ENCODE assay signal across 1 cellular context in the genomic region with DNA sequence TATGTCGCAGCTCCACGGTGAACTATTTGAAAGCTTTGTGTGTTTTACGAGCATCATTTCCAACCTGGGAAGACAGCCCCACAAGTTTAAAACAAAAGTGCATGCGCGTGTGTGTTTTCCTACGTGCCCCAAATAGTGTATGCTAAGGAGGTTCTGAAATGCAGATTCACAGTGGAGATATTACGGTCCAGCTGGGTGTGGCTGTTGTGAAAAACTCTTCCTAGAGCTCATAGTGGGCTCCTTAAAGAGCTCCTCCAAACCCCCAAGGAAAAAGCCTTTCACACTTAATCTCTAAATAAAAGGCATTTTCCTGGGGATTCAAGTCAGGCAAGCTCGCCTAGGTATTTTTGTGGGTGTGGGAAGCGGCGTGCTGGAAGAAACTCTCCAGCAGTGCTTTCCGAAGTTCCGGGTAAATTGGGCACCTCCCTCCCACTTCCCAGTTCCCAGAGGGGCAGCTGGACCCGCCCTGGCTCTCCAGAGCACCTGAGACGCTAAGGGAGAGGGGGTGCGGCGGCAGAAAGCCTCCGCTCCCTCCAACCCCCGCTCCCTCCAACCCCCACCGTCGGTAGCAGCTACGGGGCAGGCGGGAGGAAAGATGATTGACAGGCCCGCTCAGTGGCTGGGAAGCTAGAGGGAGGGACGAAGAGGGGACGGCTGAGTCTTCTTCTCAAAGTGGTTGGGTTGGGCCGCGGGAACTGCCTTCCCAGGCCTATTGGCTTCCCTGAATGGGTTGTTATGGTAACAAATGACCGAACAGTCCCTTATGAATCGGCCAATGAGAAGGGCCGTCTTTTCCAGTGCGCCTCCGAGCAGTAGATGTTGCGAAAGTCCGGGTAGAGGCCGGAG.
TF ChIP-seq lines count a peak whose summit lies in the region.

No MANE protein-coding gene starts in this region.

TF ChIP-seq in HepG2, 621 proteins besides CTCF, POLR2A, EP300 and RAD21 (continued from another document and continues in another):
- TF ChIP-seq, protein P1, sequence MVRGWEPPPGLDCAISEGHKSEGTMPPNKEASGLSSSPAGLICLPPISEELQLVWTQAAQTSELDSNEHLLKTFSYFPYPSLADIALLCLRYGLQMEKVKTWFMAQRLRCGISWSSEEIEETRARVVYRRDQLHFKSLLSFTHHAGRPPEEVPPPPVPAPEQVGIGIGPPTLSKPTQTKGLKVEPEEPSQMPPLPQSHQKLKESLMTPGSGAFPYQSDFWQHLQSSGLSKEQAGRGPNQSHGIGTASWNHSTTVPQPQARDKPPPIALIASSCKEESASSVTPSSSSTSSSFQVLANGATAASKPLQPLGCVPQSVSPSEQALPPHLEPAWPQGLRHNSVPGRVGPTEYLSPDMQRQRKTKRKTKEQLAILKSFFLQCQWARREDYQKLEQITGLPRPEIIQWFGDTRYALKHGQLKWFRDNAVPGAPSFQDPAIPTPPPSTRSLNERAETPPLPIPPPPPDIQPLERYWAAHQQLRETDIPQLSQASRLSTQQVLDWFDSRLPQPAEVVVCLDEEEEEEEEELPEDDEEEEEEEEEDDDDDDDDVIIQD (CRISPR knock-in tag; IDR thresholded peaks at IDR 0.05; ENCODE audit: low read depth): 0 out of 2 replicates have a peak, but pooled peaks have one; percentile 48
- TF ChIP-seq, protein P2, sequence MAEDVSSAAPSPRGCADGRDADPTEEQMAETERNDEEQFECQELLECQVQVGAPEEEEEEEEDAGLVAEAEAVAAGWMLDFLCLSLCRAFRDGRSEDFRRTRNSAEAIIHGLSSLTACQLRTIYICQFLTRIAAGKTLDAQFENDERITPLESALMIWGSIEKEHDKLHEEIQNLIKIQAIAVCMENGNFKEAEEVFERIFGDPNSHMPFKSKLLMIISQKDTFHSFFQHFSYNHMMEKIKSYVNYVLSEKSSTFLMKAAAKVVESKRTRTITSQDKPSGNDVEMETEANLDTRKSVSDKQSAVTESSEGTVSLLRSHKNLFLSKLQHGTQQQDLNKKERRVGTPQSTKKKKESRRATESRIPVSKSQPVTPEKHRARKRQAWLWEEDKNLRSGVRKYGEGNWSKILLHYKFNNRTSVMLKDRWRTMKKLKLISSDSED (CRISPR knock-in tag; IDR thresholded peaks at IDR 0.05): no peak
- TF ChIP-seq ZFP36L2 (CRISPR knock-in tag; IDR thresholded peaks at IDR 0.05): no peak
- TF ChIP-seq ZNF251 (CRISPR knock-in tag; IDR thresholded peaks at IDR 0.05): no peak
- TF ChIP-seq, protein P3, sequence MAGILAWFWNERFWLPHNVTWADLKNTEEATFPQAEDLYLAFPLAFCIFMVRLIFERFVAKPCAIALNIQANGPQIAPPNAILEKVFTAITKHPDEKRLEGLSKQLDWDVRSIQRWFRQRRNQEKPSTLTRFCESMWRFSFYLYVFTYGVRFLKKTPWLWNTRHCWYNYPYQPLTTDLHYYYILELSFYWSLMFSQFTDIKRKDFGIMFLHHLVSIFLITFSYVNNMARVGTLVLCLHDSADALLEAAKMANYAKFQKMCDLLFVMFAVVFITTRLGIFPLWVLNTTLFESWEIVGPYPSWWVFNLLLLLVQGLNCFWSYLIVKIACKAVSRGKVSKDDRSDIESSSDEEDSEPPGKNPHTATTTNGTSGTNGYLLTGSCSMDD (CRISPR knock-in tag; IDR thresholded peaks at IDR 0.05): no peak
- TF ChIP-seq ISL2 (CRISPR knock-in tag; IDR thresholded peaks at IDR 0.05): no peak
- TF ChIP-seq KDM5A (IDR thresholded peaks at IDR 0.05; ENCODE audit: borderline replicate concordance, low read length): peak; percentile 46; the same call in 1 of the 2 replicates
- peak; percentile 99 for TF ChIP-seq RFXANK (CRISPR knock-in tag; IDR thresholded peaks at IDR 0.05)
- TF ChIP-seq ZNF496 (CRISPR knock-in tag; IDR thresholded peaks at IDR 0.05; ENCODE audit: insufficient replicate concordance): no peak
- TF ChIP-seq ZNF589 (CRISPR knock-in tag; conservative IDR thresholded peaks at IDR 0.05): 0 out of 2 replicates have a peak, but pooled peaks have one; percentile 1
- TF ChIP-seq, protein P4, sequence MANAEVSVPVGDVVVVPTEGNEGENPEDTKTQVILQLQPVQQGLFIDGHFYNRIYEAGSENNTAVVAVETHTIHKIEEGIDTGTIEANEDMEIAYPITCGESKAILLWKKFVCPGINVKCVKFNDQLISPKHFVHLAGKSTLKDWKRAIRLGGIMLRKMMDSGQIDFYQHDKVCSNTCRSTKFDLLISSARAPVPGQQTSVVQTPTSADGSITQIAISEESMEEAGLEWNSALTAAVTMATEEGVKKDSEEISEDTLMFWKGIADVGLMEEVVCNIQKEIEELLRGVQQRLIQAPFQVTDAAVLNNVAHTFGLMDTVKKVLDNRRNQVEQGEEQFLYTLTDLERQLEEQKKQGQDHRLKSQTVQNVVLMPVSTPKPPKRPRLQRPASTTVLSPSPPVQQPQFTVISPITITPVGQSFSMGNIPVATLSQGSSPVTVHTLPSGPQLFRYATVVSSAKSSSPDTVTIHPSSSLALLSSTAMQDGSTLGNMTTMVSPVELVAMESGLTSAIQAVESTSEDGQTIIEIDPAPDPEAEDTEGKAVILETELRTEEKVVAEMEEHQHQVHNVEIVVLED (CRISPR knock-in tag; IDR thresholded peaks at IDR 0.05; ENCODE audit: borderline replicate concordance): 0 out of 2 replicates have a peak, but pooled peaks have one; percentile 78
- TF ChIP-seq, protein P5, sequence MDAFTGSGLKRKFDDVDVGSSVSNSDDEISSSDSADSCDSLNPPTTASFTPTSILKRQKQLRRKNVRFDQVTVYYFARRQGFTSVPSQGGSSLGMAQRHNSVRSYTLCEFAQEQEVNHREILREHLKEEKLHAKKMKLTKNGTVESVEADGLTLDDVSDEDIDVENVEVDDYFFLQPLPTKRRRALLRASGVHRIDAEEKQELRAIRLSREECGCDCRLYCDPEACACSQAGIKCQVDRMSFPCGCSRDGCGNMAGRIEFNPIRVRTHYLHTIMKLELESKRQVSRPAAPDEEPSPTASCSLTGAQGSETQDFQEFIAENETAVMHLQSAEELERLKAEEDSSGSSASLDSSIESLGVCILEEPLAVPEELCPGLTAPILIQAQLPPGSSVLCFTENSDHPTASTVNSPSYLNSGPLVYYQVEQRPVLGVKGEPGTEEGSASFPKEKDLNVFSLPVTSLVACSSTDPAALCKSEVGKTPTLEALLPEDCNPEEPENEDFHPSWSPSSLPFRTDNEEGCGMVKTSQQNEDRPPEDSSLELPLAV (CRISPR knock-in tag; conservative IDR thresholded peaks at IDR 0.05; ENCODE audit: low read depth): no peak
- TF ChIP-seq ZFP90 (CRISPR knock-in tag; IDR thresholded peaks at IDR 0.05; ENCODE audit: borderline replicate concordance): no peak
- TF ChIP-seq, protein P6, sequence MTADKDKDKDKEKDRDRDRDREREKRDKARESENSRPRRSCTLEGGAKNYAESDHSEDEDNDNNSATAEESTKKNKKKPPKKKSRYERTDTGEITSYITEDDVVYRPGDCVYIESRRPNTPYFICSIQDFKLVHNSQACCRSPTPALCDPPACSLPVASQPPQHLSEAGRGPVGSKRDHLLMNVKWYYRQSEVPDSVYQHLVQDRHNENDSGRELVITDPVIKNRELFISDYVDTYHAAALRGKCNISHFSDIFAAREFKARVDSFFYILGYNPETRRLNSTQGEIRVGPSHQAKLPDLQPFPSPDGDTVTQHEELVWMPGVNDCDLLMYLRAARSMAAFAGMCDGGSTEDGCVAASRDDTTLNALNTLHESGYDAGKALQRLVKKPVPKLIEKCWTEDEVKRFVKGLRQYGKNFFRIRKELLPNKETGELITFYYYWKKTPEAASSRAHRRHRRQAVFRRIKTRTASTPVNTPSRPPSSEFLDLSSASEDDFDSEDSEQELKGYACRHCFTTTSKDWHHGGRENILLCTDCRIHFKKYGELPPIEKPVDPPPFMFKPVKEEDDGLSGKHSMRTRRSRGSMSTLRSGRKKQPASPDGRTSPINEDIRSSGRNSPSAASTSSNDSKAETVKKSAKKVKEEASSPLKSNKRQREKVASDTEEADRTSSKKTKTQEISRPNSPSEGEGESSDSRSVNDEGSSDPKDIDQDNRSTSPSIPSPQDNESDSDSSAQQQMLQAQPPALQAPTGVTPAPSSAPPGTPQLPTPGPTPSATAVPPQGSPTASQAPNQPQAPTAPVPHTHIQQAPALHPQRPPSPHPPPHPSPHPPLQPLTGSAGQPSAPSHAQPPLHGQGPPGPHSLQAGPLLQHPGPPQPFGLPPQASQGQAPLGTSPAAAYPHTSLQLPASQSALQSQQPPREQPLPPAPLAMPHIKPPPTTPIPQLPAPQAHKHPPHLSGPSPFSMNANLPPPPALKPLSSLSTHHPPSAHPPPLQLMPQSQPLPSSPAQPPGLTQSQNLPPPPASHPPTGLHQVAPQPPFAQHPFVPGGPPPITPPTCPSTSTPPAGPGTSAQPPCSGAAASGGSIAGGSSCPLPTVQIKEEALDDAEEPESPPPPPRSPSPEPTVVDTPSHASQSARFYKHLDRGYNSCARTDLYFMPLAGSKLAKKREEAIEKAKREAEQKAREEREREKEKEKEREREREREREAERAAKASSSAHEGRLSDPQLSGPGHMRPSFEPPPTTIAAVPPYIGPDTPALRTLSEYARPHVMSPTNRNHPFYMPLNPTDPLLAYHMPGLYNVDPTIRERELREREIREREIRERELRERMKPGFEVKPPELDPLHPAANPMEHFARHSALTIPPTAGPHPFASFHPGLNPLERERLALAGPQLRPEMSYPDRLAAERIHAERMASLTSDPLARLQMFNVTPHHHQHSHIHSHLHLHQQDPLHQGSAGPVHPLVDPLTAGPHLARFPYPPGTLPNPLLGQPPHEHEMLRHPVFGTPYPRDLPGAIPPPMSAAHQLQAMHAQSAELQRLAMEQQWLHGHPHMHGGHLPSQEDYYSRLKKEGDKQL (CRISPR knock-in tag; IDR thresholded peaks at IDR 0.05; ENCODE audit: low read depth): no peak
- peak; percentile 3; the same call in 1 of the 2 replicates for TF ChIP-seq ATF7 (IDR thresholded peaks at IDR 0.05)
- TF ChIP-seq ATF7 (CRISPR knock-in tag; IDR thresholded peaks at IDR 0.05): no peak
- no peak for TF ChIP-seq GZF1 (CRISPR knock-in tag; IDR thresholded peaks at IDR 0.05)
- TF ChIP-seq ATF1 (CRISPR knock-in tag; IDR thresholded peaks at IDR 0.05): peak; percentile 94; the same call in 1 of the 2 replicates
- TF ChIP-seq, protein P7, sequence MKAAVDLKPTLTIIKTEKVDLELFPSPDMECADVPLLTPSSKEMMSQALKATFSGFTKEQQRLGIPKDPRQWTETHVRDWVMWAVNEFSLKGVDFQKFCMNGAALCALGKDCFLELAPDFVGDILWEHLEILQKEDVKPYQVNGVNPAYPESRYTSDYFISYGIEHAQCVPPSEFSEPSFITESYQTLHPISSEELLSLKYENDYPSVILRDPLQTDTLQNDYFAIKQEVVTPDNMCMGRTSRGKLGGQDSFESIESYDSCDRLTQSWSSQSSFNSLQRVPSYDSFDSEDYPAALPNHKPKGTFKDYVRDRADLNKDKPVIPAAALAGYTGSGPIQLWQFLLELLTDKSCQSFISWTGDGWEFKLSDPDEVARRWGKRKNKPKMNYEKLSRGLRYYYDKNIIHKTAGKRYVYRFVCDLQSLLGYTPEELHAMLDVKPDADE (CRISPR knock-in tag; IDR thresholded peaks at IDR 0.05): no peak
- TF ChIP-seq ZNF563 (CRISPR knock-in tag; IDR thresholded peaks at IDR 0.05): no peak
- TF ChIP-seq CREB1 (IDR thresholded peaks at IDR 0.05): peak; percentile 92; the same call in 1 of the 2 replicates
- TF ChIP-seq CREB1 (CRISPR knock-in tag; IDR thresholded peaks at IDR 0.05): peak; percentile 96
- TF ChIP-seq NCOA1 (CRISPR knock-in tag; IDR thresholded peaks at IDR 0.05): no peak
- TF ChIP-seq, protein P8, sequence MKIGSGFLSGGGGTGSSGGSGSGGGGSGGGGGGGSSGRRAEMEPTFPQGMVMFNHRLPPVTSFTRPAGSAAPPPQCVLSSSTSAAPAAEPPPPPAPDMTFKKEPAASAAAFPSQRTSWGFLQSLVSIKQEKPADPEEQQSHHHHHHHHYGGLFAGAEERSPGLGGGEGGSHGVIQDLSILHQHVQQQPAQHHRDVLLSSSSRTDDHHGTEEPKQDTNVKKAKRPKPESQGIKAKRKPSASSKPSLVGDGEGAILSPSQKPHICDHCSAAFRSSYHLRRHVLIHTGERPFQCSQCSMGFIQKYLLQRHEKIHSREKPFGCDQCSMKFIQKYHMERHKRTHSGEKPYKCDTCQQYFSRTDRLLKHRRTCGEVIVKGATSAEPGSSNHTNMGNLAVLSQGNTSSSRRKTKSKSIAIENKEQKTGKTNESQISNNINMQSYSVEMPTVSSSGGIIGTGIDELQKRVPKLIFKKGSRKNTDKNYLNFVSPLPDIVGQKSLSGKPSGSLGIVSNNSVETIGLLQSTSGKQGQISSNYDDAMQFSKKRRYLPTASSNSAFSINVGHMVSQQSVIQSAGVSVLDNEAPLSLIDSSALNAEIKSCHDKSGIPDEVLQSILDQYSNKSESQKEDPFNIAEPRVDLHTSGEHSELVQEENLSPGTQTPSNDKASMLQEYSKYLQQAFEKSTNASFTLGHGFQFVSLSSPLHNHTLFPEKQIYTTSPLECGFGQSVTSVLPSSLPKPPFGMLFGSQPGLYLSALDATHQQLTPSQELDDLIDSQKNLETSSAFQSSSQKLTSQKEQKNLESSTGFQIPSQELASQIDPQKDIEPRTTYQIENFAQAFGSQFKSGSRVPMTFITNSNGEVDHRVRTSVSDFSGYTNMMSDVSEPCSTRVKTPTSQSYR (CRISPR knock-in tag; IDR thresholded peaks at IDR 0.05; ENCODE audit: borderline replicate concordance): peak; percentile 77; the same call in 1 of the 2 replicates
- no peak for TF ChIP-seq ZNF260 (CRISPR knock-in tag; IDR thresholded peaks at IDR 0.05; ENCODE audit: borderline replicate concordance, low read depth)
- TF ChIP-seq ZBTB21 (CRISPR knock-in tag; IDR thresholded peaks at IDR 0.05): no peak
- TF ChIP-seq KLF6 (CRISPR knock-in tag; IDR thresholded peaks at IDR 0.05): no peak
- peak; percentile 18; the same call in 1 of the 2 replicates for TF ChIP-seq ZNF292 (CRISPR knock-in tag; IDR thresholded peaks at IDR 0.05; ENCODE audit: borderline replicate concordance, low read depth)
- TF ChIP-seq RELA (CRISPR knock-in tag; IDR thresholded peaks at IDR 0.05): no peak
- TF ChIP-seq PLRG1 (conservative IDR thresholded peaks at IDR 0.05): no peak
- TF ChIP-seq, protein P9, sequence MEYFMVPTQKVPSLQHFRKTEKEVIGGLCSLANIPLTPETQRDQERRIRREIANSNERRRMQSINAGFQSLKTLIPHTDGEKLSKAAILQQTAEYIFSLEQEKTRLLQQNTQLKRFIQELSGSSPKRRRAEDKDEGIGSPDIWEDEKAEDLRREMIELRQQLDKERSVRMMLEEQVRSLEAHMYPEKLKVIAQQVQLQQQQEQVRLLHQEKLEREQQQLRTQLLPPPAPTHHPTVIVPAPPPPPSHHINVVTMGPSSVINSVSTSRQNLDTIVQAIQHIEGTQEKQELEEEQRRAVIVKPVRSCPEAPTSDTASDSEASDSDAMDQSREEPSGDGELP (IDR thresholded peaks at IDR 0.05; ENCODE audit: borderline replicate concordance, low read depth): peak; percentile 64; the same call in 1 of the 2 replicates
- no peak for TF ChIP-seq ZIK1 (CRISPR knock-in tag; IDR thresholded peaks at IDR 0.05; ENCODE audit: borderline replicate concordance, low read depth)
- no peak for TF ChIP-seq HDAC2 (CRISPR knock-in tag; IDR thresholded peaks at IDR 0.05)
- peak; percentile 99 for TF ChIP-seq RFXAP (CRISPR knock-in tag; IDR thresholded peaks at IDR 0.05; ENCODE audit: borderline replicate concordance)
- TF ChIP-seq, protein P10, sequence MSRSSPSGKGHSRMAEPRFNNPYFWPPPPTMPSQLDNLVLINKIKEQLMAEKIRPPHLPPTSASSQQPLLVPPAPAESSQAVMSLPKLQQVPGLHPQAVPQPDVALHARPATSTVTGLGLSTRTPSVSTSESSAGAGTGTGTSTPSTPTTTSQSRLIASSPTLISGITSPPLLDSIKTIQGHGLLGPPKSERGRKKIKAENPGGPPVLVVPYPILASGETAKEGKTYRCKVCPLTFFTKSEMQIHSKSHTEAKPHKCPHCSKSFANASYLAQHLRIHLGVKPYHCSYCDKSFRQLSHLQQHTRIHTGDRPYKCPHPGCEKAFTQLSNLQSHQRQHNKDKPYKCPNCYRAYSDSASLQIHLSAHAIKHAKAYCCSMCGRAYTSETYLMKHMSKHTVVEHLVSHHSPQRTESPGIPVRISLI (CRISPR knock-in tag; IDR thresholded peaks at IDR 0.05; ENCODE audit: borderline replicate concordance): no peak
- TF ChIP-seq ZNF230 (CRISPR knock-in tag; IDR thresholded peaks at IDR 0.05): 0 out of 2 replicates have a peak, but pooled peaks have one; percentile 23
- TF ChIP-seq SRSF1 (optimal IDR thresholded peaks at IDR 0.05; ENCODE audit: low read depth, low read length): no peak
- no peak for TF ChIP-seq ZBTB38 (CRISPR knock-in tag; IDR thresholded peaks at IDR 0.05)
